ENCODE assay signal across 1 cellular context in genomic region chr1:54791880-54792522, GRCh38.
TF ChIP-seq lines count a peak whose summit lies in the region.

No MANE protein-coding gene starts in this region.

TF ChIP-seq in GM12878, 131 proteins besides CTCF, POLR2A, EP300 and RAD21 (continued from another document):
- TF ChIP-seq ZBTB33 (IDR thresholded peaks at IDR 0.05): no peak
- no peak for TF ChIP-seq CHD2 (IDR thresholded peaks at IDR 0.05; ENCODE audit: borderline replicate concordance, low read depth, low read length)
TF ChIP-seq in GM12878: peak in this region for 1.
